ENCODE assay signal across 10 cellular contexts in genomic region chr1:59083946-59084865, GRCh38.
DNase-seq lines count a peak whose midpoint lies in the region; ATAC-seq, FAIRE-seq and TF ChIP-seq lines count a peak whose summit lies in the region.
"Had no signal": no experiment of that assay in that cellular context is flagged by ENCODE, and none has a peak within 500 bp of the region (broad histone marks: within the 10 kb centered on the region; RNA-seq: fewer than 3 reads in every experiment).

No MANE protein-coding gene starts in this region.

- WGBS in upper lobe of left lung, 2 donors, result 27 to 35% methylated on average over 8 to 9 of the region's 9 CpGs

- CTCF ChIA-PET in activated naive CD4-positive, alpha-beta T cell treated with anti-CD3 and anti-CD28 coated beads, Interleukin-2, amount 10 ng/mL, durations not matched to agents 7 days and 5 days (lab: Charles Lee), result interaction anchor here (1.0 kb wide), 1 partner anchor 11 kb away, joined by 3 read pairs; no protein-coding TSS in a partner anchor

- H3K4me1 ChIP-seq in adipocyte (ENCODE audit: control insufficient read depth, insufficient read depth, low read length) (peaks cover 34% of the 10 kb centered on the region), kidney (ENCODE audit: control insufficient read depth in 1 of 2, insufficient read depth in 1 of 2, low read depth in 1 of 2, low read length in 2 of 2) (peaks cover 2 to 5% of the 10 kb centered on the region in 2 donors), upper lobe of left lung (peaks cover 3 to 16% (median 9%) of the 10 kb centered on the region in 4 donors)

- H3K4me1 Mint-ChIP-seq in activated naive CD4-positive, alpha-beta T cell treated with anti-CD3 and anti-CD28 coated beads, Interleukin-2, amount 10 ng/mL, durations not matched to agents 7 days and 5 days, result peaks cover 8% of the 10 kb centered on the region

- H3K9ac ChIP-seq in adipocyte (ENCODE audit: low read length) (peak overlapping the region; percentile 62), kidney (ENCODE audit: low read length in 2 of 2) (no peak overlapping the region)

- no peaks in the 10 kb centered on the region for H3K27me3 ChIP-seq in adipocyte (replicated peaks; ENCODE audit: control insufficient read depth, insufficient read depth, low read length)
- no peaks in the 10 kb centered on the region for H3K27me3 ChIP-seq in upper lobe of left lung
- H3K27me3 ChIP-seq: testis had no signal

- peak overlapping the region; percentile 82 for H3K27ac Mint-ChIP-seq in activated naive CD4-positive, alpha-beta T cell treated with anti-CD3 and anti-CD28 coated beads, Interleukin-2, amount 10 ng/mL, durations not matched to agents 7 days and 5 days

- peaks cover 12% of the 10 kb centered on the region for H3K27me3 Mint-ChIP-seq in activated naive CD4-positive, alpha-beta T cell treated with anti-CD3 and anti-CD28 coated beads, Interleukin-2, amount 10 ng/mL, durations not matched to agents 7 days and 5 days

- peak overlapping the region in 1 of 2 donors; percentile 24 for H3K27ac ChIP-seq in kidney (ENCODE audit: low read depth in 2 of 2, low read length in 2 of 2)
- H3K27ac ChIP-seq in upper lobe of left lung, result peak overlapping the region; percentile 17 to 82 (median 44)
- H3K27ac ChIP-seq: C4-2B had no signal

- H3K9me3 Mint-ChIP-seq in activated naive CD4-positive, alpha-beta T cell treated with anti-CD3 and anti-CD28 coated beads, Interleukin-2, amount 10 ng/mL, durations not matched to agents 7 days and 5 days, result no peaks in the 10 kb centered on the region

- intact Hi-C loops in kidney (cut with DNase I), result no loop called here

- H3K4me3 ChIP-seq in adipocyte (ENCODE audit: low read length), result no peak overlapping the region
- H3K4me3 ChIP-seq in kidney (ENCODE audit: low read length in 2 of 2), result no peak overlapping the region
- H3K4me3 ChIP-seq in upper lobe of left lung, result no peak overlapping the region
- H3K4me3 ChIP-seq: testis had no signal

- no peaks in the 10 kb centered on the region for H3K36me3 Mint-ChIP-seq in activated naive CD4-positive, alpha-beta T cell treated with anti-CD3 and anti-CD28 coated beads, Interleukin-2, amount 10 ng/mL, durations not matched to agents 7 days and 5 days

- H3K9me3 ChIP-seq in adipocyte (ENCODE audit: control insufficient read depth, low read length) (peaks cover 6% of the 10 kb centered on the region), kidney (ENCODE audit: control insufficient read depth in 1 of 2, low read length in 2 of 2) (peaks cover 0 to 2% of the 10 kb centered on the region in 2 donors), upper lobe of left lung (peaks cover 0 to 7% (median 0%) of the 10 kb centered on the region in 4 donors)
- H3K9me3 ChIP-seq: testis had no signal

- TF ChIP-seq POLR2A in upper lobe of left lung (IDR thresholded peaks at IDR 0.05), result no peak

- DNase-seq in activated naive CD4-positive, alpha-beta T cell treated with anti-CD3 and anti-CD28 coated beads, Interleukin-2, amount 10 ng/mL, durations not matched to agents 7 days and 5 days, result no peak
- no peak for DNase-seq in activated naive CD4-positive, alpha-beta T cell treated with anti-CD3 and anti-CD28 coated beads, Interleukin-2, amount 50 U/mL, for 16 hours
- peak; percentile 12 for DNase-seq in adipocyte (ENCODE audit: low read depth)
- peak; percentile 65 for DNase-seq in kidney
- DNase-seq in upper lobe of left lung, result no peak
- no peak for DNase-seq in SKM-1 treated with dmso at 0.1 percent for 144 hours (lab: John Stamatoyannopoulos, UW; ENCODE audit: unreplicated experiment)
- DNase-seq: testis had no signal

- TF ChIP-seq EP300 in upper lobe of left lung (IDR thresholded peaks at IDR 0.05), result no peak

- H3K36me3 ChIP-seq in adipocyte (ENCODE audit: control insufficient read depth, insufficient read depth, low read length, severe bottlenecking) (no peaks in the 10 kb centered on the region), kidney (ENCODE audit: control insufficient read depth in 1 of 2, insufficient read depth in 2 of 2, low read length in 2 of 2) (no peaks in the 10 kb centered on the region), upper lobe of left lung (no peaks in the 10 kb centered on the region)

- no peak overlapping the region for H3K4me3 Mint-ChIP-seq in activated naive CD4-positive, alpha-beta T cell treated with anti-CD3 and anti-CD28 coated beads, Interleukin-2, amount 10 ng/mL, durations not matched to agents 7 days and 5 days

- ATAC-seq in upper lobe of left lung (ENCODE audit: low FRiP score in 2 of 2) (peak; percentile 28 to 57), GM18517 (IDR thresholded peaks at IDR 0.05; ENCODE audit: unreplicated experiment) (no peak), GM19467 (IDR thresholded peaks at IDR 0.05; ENCODE audit: unreplicated experiment) (no peak)

- TF ChIP-seq CTCF in kidney (IDR thresholded peaks at IDR 0.05; ENCODE audit: borderline replicate concordance, extremely low read depth, insufficient read depth) (no peak), upper lobe of left lung (IDR thresholded peaks at IDR 0.05) (no peak)

- FAIRE-seq in kidney (lab: Jason Lieb, UNC), result no peak

Comparison
In these comparisons a context has a peak if more than half of its experiments do, and no peak if none do; other contexts are left out.
1. DNase-seq: peak in adipocyte (single experiment) and kidney (single experiment); none in activated naive CD4-positive, alpha-beta T cell treated with anti-CD3 and anti-CD28 coated beads, Interleukin-2, amount 10 ng/mL, durations not matched to agents 7 days and 5 days (single experiment), activated naive CD4-positive, alpha-beta T cell treated with anti-CD3 and anti-CD28 coated beads, Interleukin-2, amount 50 U/mL, for 16 hours (single experiment), upper lobe of left lung (0 of 2) and SKM-1 treated with dmso at 0.1 percent for 144 hours (single experiment).
2. ATAC-seq: peak in upper lobe of left lung (2 of 2); none in GM18517 (single experiment) and GM19467 (single experiment).